In the genomic region with DNA sequence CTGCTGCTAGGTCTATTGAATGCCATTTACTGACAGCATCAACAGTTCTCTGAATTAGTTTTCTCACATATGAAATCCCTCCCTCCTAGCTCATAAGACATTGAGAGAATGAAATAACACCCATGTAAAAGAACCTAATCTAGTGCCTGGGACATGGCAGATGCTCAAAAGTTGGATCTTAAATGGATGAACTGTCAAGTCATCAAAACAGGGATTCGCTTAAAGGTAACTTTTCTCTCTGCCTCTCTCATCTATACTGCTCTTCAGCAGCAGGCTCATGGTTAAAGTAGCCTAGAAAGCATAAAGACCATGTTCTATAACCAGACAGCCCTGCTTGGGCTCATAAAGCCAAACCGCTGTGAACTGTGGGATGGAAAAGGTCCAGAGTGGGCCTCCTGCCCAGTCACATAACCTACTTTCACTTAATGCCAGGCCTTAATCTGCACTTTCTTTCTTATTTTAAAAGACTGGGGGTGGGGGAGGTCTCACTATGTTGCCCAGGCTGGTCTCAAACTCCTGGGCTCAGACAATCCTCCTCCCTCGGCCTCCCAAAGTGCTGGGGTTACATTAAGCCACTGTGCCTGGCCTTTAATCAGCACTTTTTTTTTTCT, we compare ENCODE assay signal across 2 cellular contexts.
TF ChIP-seq lines count a peak whose summit lies in the region.

No MANE protein-coding gene starts in this region.

TF ChIP-seq in SK-N-SH, 30 proteins besides CTCF, POLR2A, EP300 and RAD21 (continued from another document):
- TF ChIP-seq, protein P1, sequence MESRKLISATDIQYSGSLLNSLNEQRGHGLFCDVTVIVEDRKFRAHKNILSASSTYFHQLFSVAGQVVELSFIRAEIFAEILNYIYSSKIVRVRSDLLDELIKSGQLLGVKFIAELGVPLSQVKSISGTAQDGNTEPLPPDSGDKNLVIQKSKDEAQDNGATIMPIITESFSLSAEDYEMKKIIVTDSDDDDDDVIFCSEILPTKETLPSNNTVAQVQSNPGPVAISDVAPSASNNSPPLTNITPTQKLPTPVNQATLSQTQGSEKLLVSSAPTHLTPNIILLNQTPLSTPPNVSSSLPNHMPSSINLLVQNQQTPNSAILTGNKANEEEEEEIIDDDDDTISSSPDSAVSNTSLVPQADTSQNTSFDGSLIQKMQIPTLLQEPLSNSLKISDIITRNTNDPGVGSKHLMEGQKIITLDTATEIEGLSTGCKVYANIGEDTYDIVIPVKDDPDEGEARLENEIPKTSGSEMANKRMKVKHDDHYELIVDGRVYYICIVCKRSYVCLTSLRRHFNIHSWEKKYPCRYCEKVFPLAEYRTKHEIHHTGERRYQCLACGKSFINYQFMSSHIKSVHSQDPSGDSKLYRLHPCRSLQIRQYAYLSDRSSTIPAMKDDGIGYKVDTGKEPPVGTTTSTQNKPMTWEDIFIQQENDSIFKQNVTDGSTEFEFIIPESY (IDR thresholded peaks at IDR 0.05; ENCODE audit: borderline replicate concordance, low read depth) = no peak

TF ChIP-seq in SK-N-SH treated with all-trans-retinoic acid at 6 μM for 48 hours, 23 proteins besides CTCF, POLR2A, EP300 and RAD21 (continued from another document):
- TF ChIP-seq, protein P2, sequence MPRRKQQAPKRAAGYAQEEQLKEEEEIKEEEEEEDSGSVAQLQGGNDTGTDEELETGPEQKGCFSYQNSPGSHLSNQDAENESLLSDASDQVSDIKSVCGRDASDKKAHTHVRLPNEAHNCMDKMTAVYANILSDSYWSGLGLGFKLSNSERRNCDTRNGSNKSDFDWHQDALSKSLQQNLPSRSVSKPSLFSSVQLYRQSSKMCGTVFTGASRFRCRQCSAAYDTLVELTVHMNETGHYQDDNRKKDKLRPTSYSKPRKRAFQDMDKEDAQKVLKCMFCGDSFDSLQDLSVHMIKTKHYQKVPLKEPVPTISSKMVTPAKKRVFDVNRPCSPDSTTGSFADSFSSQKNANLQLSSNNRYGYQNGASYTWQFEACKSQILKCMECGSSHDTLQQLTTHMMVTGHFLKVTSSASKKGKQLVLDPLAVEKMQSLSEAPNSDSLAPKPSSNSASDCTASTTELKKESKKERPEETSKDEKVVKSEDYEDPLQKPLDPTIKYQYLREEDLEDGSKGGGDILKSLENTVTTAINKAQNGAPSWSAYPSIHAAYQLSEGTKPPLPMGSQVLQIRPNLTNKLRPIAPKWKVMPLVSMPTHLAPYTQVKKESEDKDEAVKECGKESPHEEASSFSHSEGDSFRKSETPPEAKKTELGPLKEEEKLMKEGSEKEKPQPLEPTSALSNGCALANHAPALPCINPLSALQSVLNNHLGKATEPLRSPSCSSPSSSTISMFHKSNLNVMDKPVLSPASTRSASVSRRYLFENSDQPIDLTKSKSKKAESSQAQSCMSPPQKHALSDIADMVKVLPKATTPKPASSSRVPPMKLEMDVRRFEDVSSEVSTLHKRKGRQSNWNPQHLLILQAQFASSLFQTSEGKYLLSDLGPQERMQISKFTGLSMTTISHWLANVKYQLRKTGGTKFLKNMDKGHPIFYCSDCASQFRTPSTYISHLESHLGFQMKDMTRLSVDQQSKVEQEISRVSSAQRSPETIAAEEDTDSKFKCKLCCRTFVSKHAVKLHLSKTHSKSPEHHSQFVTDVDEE (CRISPR knock-in tag; IDR thresholded peaks at IDR 0.05) = no peak
- TF ChIP-seq, protein P3, sequence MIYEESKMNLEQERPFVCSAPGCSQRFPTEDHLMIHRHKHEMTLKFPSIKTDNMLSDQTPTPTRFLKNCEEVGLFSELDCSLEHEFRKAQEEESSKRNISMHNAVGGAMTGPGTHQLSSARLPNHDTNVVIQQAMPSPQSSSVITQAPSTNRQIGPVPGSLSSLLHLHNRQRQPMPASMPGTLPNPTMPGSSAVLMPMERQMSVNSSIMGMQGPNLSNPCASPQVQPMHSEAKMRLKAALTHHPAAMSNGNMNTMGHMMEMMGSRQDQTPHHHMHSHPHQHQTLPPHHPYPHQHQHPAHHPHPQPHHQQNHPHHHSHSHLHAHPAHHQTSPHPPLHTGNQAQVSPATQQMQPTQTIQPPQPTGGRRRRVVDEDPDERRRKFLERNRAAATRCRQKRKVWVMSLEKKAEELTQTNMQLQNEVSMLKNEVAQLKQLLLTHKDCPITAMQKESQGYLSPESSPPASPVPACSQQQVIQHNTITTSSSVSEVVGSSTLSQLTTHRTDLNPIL (CRISPR knock-in tag; IDR thresholded peaks at IDR 0.05; ENCODE audit: low read depth) = no peak
- TF ChIP-seq ZC3H10 (CRISPR knock-in tag; IDR thresholded peaks at IDR 0.05) (no peak), OSR1 (CRISPR knock-in tag; IDR thresholded peaks at IDR 0.05) (no peak), PPARA (CRISPR knock-in tag; IDR thresholded peaks at IDR 0.05; ENCODE audit: borderline replicate concordance) (no peak), CSDC2 (CRISPR knock-in tag; IDR thresholded peaks at IDR 0.05) (no peak), ZFP3 (CRISPR knock-in tag; IDR thresholded peaks at IDR 0.05) (no peak), ESRRG (CRISPR knock-in tag; IDR thresholded peaks at IDR 0.05) (no peak), GLIS3 (CRISPR knock-in tag; IDR thresholded peaks at IDR 0.05) (no peak), ZFP30 (CRISPR knock-in tag; IDR thresholded peaks at IDR 0.05) (no peak), TCF4 (CRISPR knock-in tag; IDR thresholded peaks at IDR 0.05; ENCODE audit: borderline replicate concordance) (no peak), ZNF70 (CRISPR knock-in tag; IDR thresholded peaks at IDR 0.05) (no peak), ZNF8 (CRISPR knock-in tag; IDR thresholded peaks at IDR 0.05) (no peak), BACH2 (CRISPR knock-in tag; IDR thresholded peaks at IDR 0.05; ENCODE audit: borderline replicate concordance) (no peak)
- TF ChIP-seq, protein P4, sequence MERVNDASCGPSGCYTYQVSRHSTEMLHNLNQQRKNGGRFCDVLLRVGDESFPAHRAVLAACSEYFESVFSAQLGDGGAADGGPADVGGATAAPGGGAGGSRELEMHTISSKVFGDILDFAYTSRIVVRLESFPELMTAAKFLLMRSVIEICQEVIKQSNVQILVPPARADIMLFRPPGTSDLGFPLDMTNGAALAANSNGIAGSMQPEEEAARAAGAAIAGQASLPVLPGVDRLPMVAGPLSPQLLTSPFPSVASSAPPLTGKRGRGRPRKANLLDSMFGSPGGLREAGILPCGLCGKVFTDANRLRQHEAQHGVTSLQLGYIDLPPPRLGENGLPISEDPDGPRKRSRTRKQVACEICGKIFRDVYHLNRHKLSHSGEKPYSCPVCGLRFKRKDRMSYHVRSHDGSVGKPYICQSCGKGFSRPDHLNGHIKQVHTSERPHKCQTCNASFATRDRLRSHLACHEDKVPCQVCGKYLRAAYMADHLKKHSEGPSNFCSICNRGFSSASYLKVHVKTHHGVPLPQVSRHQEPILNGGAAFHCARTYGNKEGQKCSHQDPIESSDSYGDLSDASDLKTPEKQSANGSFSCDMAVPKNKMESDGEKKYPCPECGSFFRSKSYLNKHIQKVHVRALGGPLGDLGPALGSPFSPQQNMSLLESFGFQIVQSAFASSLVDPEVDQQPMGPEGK (CRISPR knock-in tag; IDR thresholded peaks at IDR 0.05; ENCODE audit: borderline replicate concordance) = no peak
